In the genomic region with DNA sequence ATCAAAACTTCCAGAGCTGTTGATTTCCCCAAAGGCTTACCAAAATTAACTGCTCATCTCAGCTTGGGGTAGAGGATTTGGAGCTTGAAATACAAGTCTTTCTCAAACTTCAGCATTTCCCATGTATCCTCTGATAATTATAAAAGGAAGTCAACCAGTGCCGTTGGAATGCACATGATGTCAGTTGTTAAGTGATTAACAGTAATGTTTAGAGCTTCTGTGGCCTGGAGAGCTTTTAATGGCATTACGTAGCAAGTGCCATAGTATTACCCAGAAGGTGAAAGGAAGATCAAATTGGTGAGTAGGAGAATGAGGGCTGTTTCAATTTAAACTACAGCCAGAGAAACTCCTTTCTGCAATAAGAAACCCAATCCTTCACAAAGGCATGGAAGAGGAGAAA, we compare ENCODE assay signal across 1 cellular context.
TF ChIP-seq lines count a peak whose summit lies in the region.

No MANE protein-coding gene starts in this region.

TF ChIP-seq in IMR-90, 13 proteins besides CTCF, POLR2A, EP300 and RAD21 (continued from another document):
- TF ChIP-seq RFX5 (IDR thresholded peaks at IDR 0.05; ENCODE audit: low read depth, low read length) (no peak), MAZ (IDR thresholded peaks at IDR 0.05; ENCODE audit: borderline replicate concordance, low read depth, low read length) (no peak)
